In genomic region chr16:57732011-57732410, GRCh38 we compare ENCODE assay signal across 1 cellular context.
TF ChIP-seq lines count a peak whose summit lies in the region.

No MANE protein-coding gene starts in this region.

TF ChIP-seq in K562, 482 proteins besides CTCF, POLR2A, EP300 and RAD21 (continued from another document):
- no peak for TF ChIP-seq MGA (IDR thresholded peaks at IDR 0.05)
- TF ChIP-seq KAT7 (CRISPR knock-in tag; IDR thresholded peaks at IDR 0.05; ENCODE audit: borderline replicate concordance) = no peak
- no peak for TF ChIP-seq PCBP2 (IDR thresholded peaks at IDR 0.05; ENCODE audit: low read depth, low read length, poor library complexity, severe bottlenecking)
- TF ChIP-seq MCM7 (IDR thresholded peaks at IDR 0.05) = no peak
- no peak for TF ChIP-seq NFE2L1 (tag; IDR thresholded peaks at IDR 0.05; ENCODE audit: borderline replicate concordance, low read depth)
- no peak for TF ChIP-seq ELF2 (CRISPR knock-in tag; IDR thresholded peaks at IDR 0.05)
- TF ChIP-seq NR4A1 (CRISPR knock-in tag; IDR thresholded peaks at IDR 0.05) = no peak
- no peak for TF ChIP-seq NR4A1 (tag; IDR thresholded peaks at IDR 0.05)
- TF ChIP-seq ZNF76 (CRISPR knock-in tag; IDR thresholded peaks at IDR 0.05; ENCODE audit: borderline replicate concordance) = no peak
- TF ChIP-seq, protein P1, sequence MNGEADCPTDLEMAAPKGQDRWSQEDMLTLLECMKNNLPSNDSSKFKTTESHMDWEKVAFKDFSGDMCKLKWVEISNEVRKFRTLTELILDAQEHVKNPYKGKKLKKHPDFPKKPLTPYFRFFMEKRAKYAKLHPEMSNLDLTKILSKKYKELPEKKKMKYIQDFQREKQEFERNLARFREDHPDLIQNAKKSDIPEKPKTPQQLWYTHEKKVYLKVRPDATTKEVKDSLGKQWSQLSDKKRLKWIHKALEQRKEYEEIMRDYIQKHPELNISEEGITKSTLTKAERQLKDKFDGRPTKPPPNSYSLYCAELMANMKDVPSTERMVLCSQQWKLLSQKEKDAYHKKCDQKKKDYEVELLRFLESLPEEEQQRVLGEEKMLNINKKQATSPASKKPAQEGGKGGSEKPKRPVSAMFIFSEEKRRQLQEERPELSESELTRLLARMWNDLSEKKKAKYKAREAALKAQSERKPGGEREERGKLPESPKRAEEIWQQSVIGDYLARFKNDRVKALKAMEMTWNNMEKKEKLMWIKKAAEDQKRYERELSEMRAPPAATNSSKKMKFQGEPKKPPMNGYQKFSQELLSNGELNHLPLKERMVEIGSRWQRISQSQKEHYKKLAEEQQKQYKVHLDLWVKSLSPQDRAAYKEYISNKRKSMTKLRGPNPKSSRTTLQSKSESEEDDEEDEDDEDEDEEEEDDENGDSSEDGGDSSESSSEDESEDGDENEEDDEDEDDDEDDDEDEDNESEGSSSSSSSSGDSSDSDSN (IDR thresholded peaks at IDR 0.05; ENCODE audit: borderline replicate concordance in 1 of 2, low read depth in 2 of 2, low read length in 2 of 2) = no peak
- TF ChIP-seq CXXC5 (CRISPR knock-in tag; IDR thresholded peaks at IDR 0.05) = no peak
